ENCODE assay signal across 33 cellular contexts in genomic region chr7:26280723-26281122, GRCh38. TPM values are rescaled to one million over a fixed set of nuclear protein-coding genes. Genes with fewer than 3 reads are reported as not detected.
"Had no signal": no experiment of that assay in that cellular context is flagged by ENCODE, and none has a peak within 500 bp of the region (broad histone marks: within the 10 kb centered on the region; RNA-seq: fewer than 3 reads in every experiment).

No MANE protein-coding gene starts in this region.

- H3K9me3 Mint-ChIP-seq: activated naive CD4-positive, alpha-beta T cell treated with anti-CD3 and anti-CD28 coated beads for 36 hours; activated naive CD8-positive, alpha-beta T cell treated with anti-CD3 and anti-CD28 coated beads for 36 hours had no signal

- H3K36me3 Mint-ChIP-seq: activated naive CD8-positive, alpha-beta T cell treated with anti-CD3 and anti-CD28 coated beads for 36 hours had no signal

- H3K27me3 Mint-ChIP-seq: activated naive CD8-positive, alpha-beta T cell treated with anti-CD3 and anti-CD28 coated beads for 36 hours had no signal

- H3K4me1 ChIP-seq: adrenal gland, body of pancreas, esophagus squamous epithelium, lower lobe of right lung, pancreas, prostate gland, sigmoid colon, transverse colon had no signal

- ATAC-seq: body of pancreas, heart right ventricle, left lung, lower lobe of right lung, mucosa of descending colon, pancreas had no signal

- H3K27ac Mint-ChIP-seq: activated naive CD4-positive, alpha-beta T cell treated with anti-CD3 and anti-CD28 coated beads for 36 hours; activated naive CD8-positive, alpha-beta T cell treated with anti-CD3 and anti-CD28 coated beads for 36 hours had no signal

- DNase-seq: activated CD4-positive, alpha-beta T cell treated with anti-CD3 and anti-CD28 coated beads for 4 hours; activated CD4-positive, alpha-beta T cell treated with anti-CD3 and anti-CD28 coated beads, Interleukin-2, amount 50 U/mL, for 4 hours; activated naive CD4-positive, alpha-beta T cell treated with anti-CD3 and anti-CD28 coated beads for 36 hours; activated naive CD8-positive, alpha-beta T cell treated with anti-CD3 and anti-CD28 coated beads for 36 hours; activated T-cell treated with anti-CD3 and anti-CD28 coated beads, Interleukin-2, amount 50 U/mL, for 1 hour; adrenal gland; aorta; body of pancreas; dermis blood vessel endothelial cell; effector CD8-positive, alpha-beta T cell; esophagus squamous epithelium; foreskin melanocyte; heart right ventricle; kidney glomerular epithelial cell; left lung; lower lobe of right lung; mucosa of descending colon; nucleus accumbens; pancreas; retina; sigmoid colon; small intestine; stimulated activated CD4-positive, alpha-beta T cell treated with anti-CD3 and anti-CD28 coated beads, Interleukin-1b, Interleukin-23, amount 100 ng/mL, for 48 hours; stimulated activated CD4-positive, alpha-beta T cell treated with anti-CD3 and anti-CD28 coated beads, Interleukin-4, amount 100 ng/mL, for 4 hours; stimulated activated CD8-positive, alpha-beta memory T cell treated with anti-CD3 and anti-CD28 coated beads, Interleukin-4, amount 100 ng/mL, for 48 hours; stimulated activated naive CD4-positive, alpha-beta T cell; T-helper 1 cell; testis; transverse colon had no signal

- H3K27me3 ChIP-seq: adrenal gland, body of pancreas, esophagus squamous epithelium, heart right ventricle, left lung, pancreas, sigmoid colon, testis, transverse colon had no signal

- H3K27ac ChIP-seq: adrenal gland, body of pancreas, epithelial cell of prostate, esophagus squamous epithelium, heart right ventricle, left lung, lower lobe of right lung, pancreas, prostate gland, sigmoid colon, testis, transverse colon, VCaP had no signal

- H3K9me3 ChIP-seq: adrenal gland, body of pancreas, esophagus squamous epithelium, heart right ventricle, left lung, lower lobe of right lung, mucosa of descending colon, pancreas, prostate gland, sigmoid colon, testis, transverse colon had no signal

- H3K4me3 ChIP-seq: adrenal gland, body of pancreas, esophagus squamous epithelium, heart right ventricle, left lung, lower lobe of right lung, mucosa of descending colon, pancreas, prostate gland, sigmoid colon, testis, transverse colon had no signal

- H3K36me3 ChIP-seq: adrenal gland, esophagus squamous epithelium, heart right ventricle, left lung, lower lobe of right lung, pancreas, prostate gland, sigmoid colon, transverse colon had no signal

- H3K4me3 Mint-ChIP-seq: activated naive CD4-positive, alpha-beta T cell treated with anti-CD3 and anti-CD28 coated beads for 36 hours; activated naive CD8-positive, alpha-beta T cell treated with anti-CD3 and anti-CD28 coated beads for 36 hours had no signal

RNA-seq across cellular contexts. Expression of gene SNX10, which starts 10.9 kb away (rescaled TPM):
- total RNA-seq: myocyte had no signal
